ENCODE assay signal across 12 cellular contexts in genomic region chr7:100211342-100211780, GRCh38. TPM values are rescaled to one million over a fixed set of nuclear protein-coding genes. Genes with fewer than 3 reads are reported as not detected.
DNase-seq lines count a peak whose midpoint lies in the region; ATAC-seq, FAIRE-seq and TF ChIP-seq lines count a peak whose summit lies in the region.
"Had no signal": no experiment of that assay in that cellular context is flagged by ENCODE, and none has a peak within 500 bp of the region (broad histone marks: within the 10 kb centered on the region; RNA-seq: fewer than 3 reads in every experiment).

No MANE protein-coding gene starts in this region.

- FAIRE-seq in GM12891 (lab: Jason Lieb, UNC): peak; percentile 84
- no peak for FAIRE-seq in frontal cortex (lab: Jason Lieb, UNC)

- peak; percentile 29; the same call in 1 of the 2 replicates for TF ChIP-seq POLR2A in GM12891 (IDR thresholded peaks at IDR 0.05; ENCODE audit: low read depth, low read length)
- TF ChIP-seq POLR2A in body of pancreas (IDR thresholded peaks at IDR 0.05): no peak

- peak; percentile 57 for ATAC-seq in GM21619 (IDR thresholded peaks at IDR 0.05; ENCODE audit: unreplicated experiment)
- ATAC-seq in body of pancreas: no peak

- peaks cover 56% of the 10 kb centered on the region for H3K4me1 Mint-ChIP-seq in T-helper 1 cell treated with Interleukin-12 subunit alpha and Interleukin-12 subunit beta and Interleukin-4 antibody, amounts not matched to agents 30 μg/mL and 1 μg/mL, for 36 hours (ENCODE audit: low read depth)
- H3K4me1 Mint-ChIP-seq in immature natural killer cell (peaks cover 50 to 51% of the 10 kb centered on the region in 2 donors), chondrocyte (ENCODE audit: low read depth) (no peaks in the 10 kb centered on the region)

- no peak overlapping the region for H3K27ac ChIP-seq in body of pancreas
- H3K27ac ChIP-seq: VCaP had no signal

- intact Hi-C loops in body of pancreas (cut with DNase I): loop anchor here (10.0 kb wide), 1 partner anchor 77 kb away; no protein-coding TSS in a partner anchor

- no peaks in the 10 kb centered on the region for H3K36me3 ChIP-seq in HAP-1 (replicated peaks)
- H3K36me3 ChIP-seq in body of pancreas (replicated peaks in 1 of 2; ENCODE audit: insufficient read depth in 1 of 2, low read depth in 2 of 2): no peaks in the 10 kb centered on the region

- H3K4me3 ChIP-seq in HAP-1 (no peak overlapping the region), body of pancreas (no peak overlapping the region)

- TF ChIP-seq CTCF in body of pancreas (IDR thresholded peaks at IDR 0.05) (no peak), chondrocyte (IDR thresholded peaks at IDR 0.05) (no peak)

- H3K4me1 ChIP-seq in HAP-1: no peaks in the 10 kb centered on the region
- peaks cover 20% of the 10 kb centered on the region for H3K4me1 ChIP-seq in body of pancreas

- H3K36me3 Mint-ChIP-seq in T-helper 1 cell treated with Interleukin-12 subunit alpha and Interleukin-12 subunit beta and Interleukin-4 antibody, amounts not matched to agents 30 μg/mL and 1 μg/mL, for 36 hours (ENCODE audit: low read depth): peaks cover 16% of the 10 kb centered on the region
- H3K36me3 Mint-ChIP-seq in immature natural killer cell (peaks cover 0 to 3% (median 0%) of the 10 kb centered on the region in 3 donors), chondrocyte (ENCODE audit: low read depth) (no peaks in the 10 kb centered on the region)

- no peaks in the 10 kb centered on the region for H3K27me3 Mint-ChIP-seq in T-helper 1 cell treated with Interleukin-12 subunit alpha and Interleukin-12 subunit beta and Interleukin-4 antibody, amounts not matched to agents 30 μg/mL and 1 μg/mL, for 36 hours (ENCODE audit: low read depth)
- H3K27me3 Mint-ChIP-seq in immature natural killer cell (ENCODE audit: low read depth in 3 of 3): peaks cover 3 to 16% (median 3%) of the 10 kb centered on the region in 3 donors
- peaks cover 22% of the 10 kb centered on the region for H3K27me3 Mint-ChIP-seq in chondrocyte (ENCODE audit: low read depth)

- in situ Hi-C loops in HAP-1 (cut with MboI; ENCODE audit: low sequenced_read_pairs): no loop called here

- peak overlapping the region; percentile 98 for H3K27ac Mint-ChIP-seq in T-helper 1 cell treated with Interleukin-12 subunit alpha and Interleukin-12 subunit beta and Interleukin-4 antibody, amounts not matched to agents 30 μg/mL and 1 μg/mL, for 36 hours
- H3K27ac Mint-ChIP-seq in immature natural killer cell (peak overlapping the region; percentile 84 to 94 (median 90)), chondrocyte (ENCODE audit: unreplicated experiment) (no peak overlapping the region)
- H3K27ac Mint-ChIP-seq: H9 had no signal

- H3K27me3 ChIP-seq in HAP-1 (ENCODE audit: low read depth) (peaks cover 6% of the 10 kb centered on the region), body of pancreas (no peaks in the 10 kb centered on the region)

- H3K9me3 ChIP-seq in HAP-1 (no peaks in the 10 kb centered on the region; the same call in 1 of the 2 replicates), body of pancreas (no peaks in the 10 kb centered on the region)

- peak overlapping the region; percentile 87 for H3K4me3 Mint-ChIP-seq in T-helper 1 cell treated with Interleukin-12 subunit alpha and Interleukin-12 subunit beta and Interleukin-4 antibody, amounts not matched to agents 30 μg/mL and 1 μg/mL, for 36 hours
- H3K4me3 Mint-ChIP-seq in immature natural killer cell (peak overlapping the region; percentile 61 to 87 (median 76)), chondrocyte (ENCODE audit: unreplicated experiment) (no peak overlapping the region)
- H3K4me3 Mint-ChIP-seq: H9 had no signal

- no peak for DNase-seq in GM12891 (ENCODE audit: insufficient read length, low spot score)
- peak; percentile 58 to 64 (median 62) for DNase-seq in immature natural killer cell
- DNase-seq in HAP-1 (ENCODE audit: low spot score in 2 of 2): no peak
- DNase-seq in body of pancreas: no peak
- no peak for DNase-seq in chondrocyte (ENCODE audit: low spot score)
- no peak for DNase-seq in frontal cortex (ENCODE audit: low spot score in 2 of 2)
- DNase-seq: H9, KG1 had no signal

- 64 to 75% methylated on average over 7 of the region's 7 CpGs for WGBS in body of pancreas, 2 donors

- H3K9me3 Mint-ChIP-seq in T-helper 1 cell treated with Interleukin-12 subunit alpha and Interleukin-12 subunit beta and Interleukin-4 antibody, amounts not matched to agents 30 μg/mL and 1 μg/mL, for 36 hours: no peaks in the 10 kb centered on the region
- H3K9me3 Mint-ChIP-seq in immature natural killer cell (no peaks in the 10 kb centered on the region), chondrocyte (ENCODE audit: low read depth) (no peaks in the 10 kb centered on the region)
- H3K9me3 Mint-ChIP-seq: H9 had no signal

TF ChIP-seq in GM12891, 5 proteins besides CTCF, POLR2A, EP300 and RAD21:
- TF ChIP-seq POU2F2 (IDR thresholded peaks at IDR 0.05; ENCODE audit: low read depth, low read length) (peak; percentile 72), POLR2AphosphoS5 (IDR thresholded peaks at IDR 0.05; ENCODE audit: low read depth, low read length) (peak; percentile 46; the same call in 1 of the 2 replicates), SPI1 (IDR thresholded peaks at IDR 0.05; ENCODE audit: low read depth, low read length) (peak; percentile 80), PAX5 (IDR thresholded peaks at IDR 0.05; ENCODE audit: insufficient read depth, low read length, severe bottlenecking) (no peak), TAF1 (IDR thresholded peaks at IDR 0.05; ENCODE audit: low read depth, low read length) (no peak; the same call in 1 of the 2 replicates)

RNA-seq across cellular contexts. Expression of gene PVRIG, which starts 8.4 kb away (rescaled TPM):
- 9.5 TPM for polyA plus RNA-seq in GM12891 (2012; ENCODE audit: low read depth, missing spikeins)
- polyA plus RNA-seq in immature natural killer cell: 100 to 1,000 TPM; 151 to 240 (median 209) TPM
- total RNA-seq in body of pancreas: 1 to 10 TPM in 1 of 2 donors, under 1 TPM in 1; 0.78 to 4.0 TPM
- not detected in 3 replicates for total RNA-seq in chondrocyte
- not detected for total RNA-seq in frontal cortex
- total RNA-seq: myocyte had no signal

RNA-seq across cellular contexts. Expression of gene STAG3, which starts 33.6 kb away (rescaled TPM):
- polyA plus RNA-seq in GM12891 (2012; ENCODE audit: low read depth, missing spikeins): 278 TPM
- polyA plus RNA-seq in immature natural killer cell: 1 to 10 TPM in 1 of 3 donors, under 1 TPM in 2; 0.50 to 2.8 (median 0.72) TPM
- total RNA-seq in body of pancreas: not detected
- 0.57 to 1.2 TPM (median 0.64 TPM) in 3 replicates for total RNA-seq in chondrocyte
- total RNA-seq in frontal cortex: 1.2 TPM
- total RNA-seq: myocyte had no signal

RNA-seq across cellular contexts. Expression of gene GPC2, which starts 34.2 kb away (rescaled TPM):
- 1.4 TPM for polyA plus RNA-seq in GM12891 (2012; ENCODE audit: low read depth, missing spikeins)
- polyA plus RNA-seq in immature natural killer cell: not detected
- 1 to 10 TPM in 1 of 2 donors, under 1 TPM in 1; 0.99 to 1.6 TPM for total RNA-seq in body of pancreas
- total RNA-seq in chondrocyte: 6.2 to 7.3 TPM (median 6.7 TPM) in 3 replicates
- total RNA-seq in frontal cortex: 75.0 TPM

RNA-seq across cellular contexts. Expression of gene GAL3ST4, which starts 42.9 kb away (rescaled TPM):
- 3.1 TPM for polyA plus RNA-seq in GM12891 (2012; ENCODE audit: low read depth, missing spikeins)
- under 1 TPM in 1 of 3 donors, not detected in 2; 0.08 TPM for polyA plus RNA-seq in immature natural killer cell
- total RNA-seq in body of pancreas: under 1 TPM in 1 of 2 donors, not detected in 1; 0.26 TPM
- 1.8 to 4.9 TPM (median 4.3 TPM) in 3 replicates for total RNA-seq in chondrocyte
- 2.0 TPM for total RNA-seq in frontal cortex

RNA-seq across cellular contexts. Expression of gene TRAPPC14, which starts 52.8 kb away (rescaled TPM):
- polyA plus RNA-seq in GM12891 (2012; ENCODE audit: low read depth, missing spikeins): 12.7 TPM
- polyA plus RNA-seq in immature natural killer cell: 1 to 10 TPM in 2 of 3 donors, under 1 TPM in 1; 0.71 to 2.9 (median 1.8) TPM
- total RNA-seq in body of pancreas: 10 to 100 TPM in 1 of 2 donors, 1 to 10 TPM in 1; 7.3 to 27.7 TPM
- 15.4 to 19.7 TPM (median 16.3 TPM) in 3 replicates for total RNA-seq in chondrocyte
- total RNA-seq in frontal cortex: 16.3 TPM

Comparison
In these comparisons a context has a peak if more than half of its experiments do, and no peak if none do; other contexts are left out.
1. DNase-seq: peak in immature natural killer cell (3 of 3); none in GM12891 (single experiment), HAP-1 (0 of 2), body of pancreas (0 of 4), chondrocyte (single experiment) and frontal cortex (0 of 2).